Comparison of ENCODE assay signal across 14 cellular contexts in genomic region chr12:26116829-26117228, GRCh38. TPM values are rescaled to one million over a fixed set of nuclear protein-coding genes. Genes with fewer than 3 reads are reported as not detected.
DNase-seq lines count a peak whose midpoint lies in the region; ATAC-seq, FAIRE-seq and TF ChIP-seq lines count a peak whose summit lies in the region.
"Had no signal": no experiment of that assay in that cellular context is flagged by ENCODE, and none has a peak within 500 bp of the region (broad histone marks: within the 10 kb centered on the region; RNA-seq: fewer than 3 reads in every experiment).

No MANE protein-coding gene starts in this region.

- TF ChIP-seq EP300 in K562 (IDR thresholded peaks at IDR 0.05; ENCODE audit: low read length): no peak

- H3K4me2 ChIP-seq in K562 (ENCODE audit: insufficient read depth, low read length): no peak overlapping the region

- H3K36me3 ChIP-seq in left ventricle myocardium inferior (no peaks in the 10 kb centered on the region), K562 (ENCODE audit: control insufficient read depth, insufficient read depth, low read length) (no peaks in the 10 kb centered on the region), vagina (no peaks in the 10 kb centered on the region)

- TF ChIP-seq POLR2A in K562 (conservative IDR thresholded peaks at IDR 0.05) (no peak), vagina (IDR thresholded peaks at IDR 0.05) (no peak)

- H2AFZ ChIP-seq in K562 (ENCODE audit: low read depth, low read length): peak overlapping the region; percentile 40; the same call in 1 of the 2 replicates

- BruUV-seq in K562 (replicated peaks; lab: Mats Ljungman, UMichigan): no TSS peak

- no peaks in the 10 kb centered on the region for H3K9me1 ChIP-seq in K562 (ENCODE audit: control insufficient read depth, insufficient read depth, low read length)

- POLR2A ChIA-PET in K562 (lab: Yijun Ruan, JAX): no interaction called here

- DNase-seq in left ventricle myocardium inferior: no peak
- DNase-seq in Right ventricle myocardium superior: no peak
- DNase-seq in K562 (ENCODE audit: extremely low read depth in 1 of 4, low spot score in 3 of 4): peak; percentile 17 to 41 (median 30)
- DNase-seq in midbrain (lab: John Stamatoyannopoulos, UW): peak; percentile 23
- DNase-seq in vagina (ENCODE audit: extremely low spot score in 2 of 2): no peak
- no peak for DNase-seq in stimulated activated CD4-positive, alpha-beta T cell treated with anti-CD3 and anti-CD28 coated beads, Interleukin-4, amount 100 ng/mL, for 4 hours
- DNase-seq in NCI-H1092 treated with DMSO at 0.1 percent for 48 hours (lab: John Stamatoyannopoulos, UW): no peak
- DNase-seq: activated CD8-positive, alpha-beta T cell treated with anti-CD3 and anti-CD28 coated beads, Interleukin-2, amount 10 ng/mL, durations not matched to agents 7 days and 5 days; activated effector memory CD4-positive, alpha-beta T cell treated with anti-CD3 and anti-CD28 coated beads, Interleukin-2, amount 50 U/mL, for 16 hours; COR-L47; kidney; stimulated activated CD4-positive, alpha-beta T cell treated with anti-CD3 and anti-CD28 coated beads, Interleukin-2, amount 100 ng/mL, for 48 hours had no signal

- TF ChIP-seq RAD21 in K562 (CRISPR knock-in tag; conservative IDR thresholded peaks at IDR 0.05 in 1 of 2, IDR thresholded peaks at IDR 0.05 in 1 of 2): no peak

- peak; percentile 66 for FAIRE-seq in K562 (lab: Jason Lieb, UNC)
- FAIRE-seq: GM18507, kidney had no signal

- TF ChIP-seq CTCF in left ventricle myocardium inferior (IDR thresholded peaks at IDR 0.05; ENCODE audit: borderline replicate concordance) (no peak), K562 (IDR thresholded peaks at IDR 0.05 in 2 of 3, conservative IDR thresholded peaks at IDR 0.05 in 1 of 3; ENCODE audit: insufficient read depth in 2 of 3, low read depth in 1 of 3, low read length in 3 of 3) (no peak), vagina (IDR thresholded peaks at IDR 0.05) (no peak)

- no peaks in the 10 kb centered on the region for H3K27me3 ChIP-seq in left ventricle myocardium inferior (ENCODE audit: low read depth)
- H3K27me3 ChIP-seq in K562 (ENCODE audit: control insufficient read depth in 2 of 2, insufficient read depth in 2 of 2, low read length in 2 of 2): peaks cover 6% of the 10 kb centered on the region in 2 experiments; a peak in 4 of 5 replicates
- H3K27me3 ChIP-seq in vagina: no peaks in the 10 kb centered on the region

- H3K79me2 ChIP-seq in K562 (ENCODE audit: control insufficient read depth, insufficient read depth, low read length): no peaks in the 10 kb centered on the region

- intact Hi-C loops in left ventricle myocardium inferior (cut with micrococcal nuclease) (no loop called here), Right ventricle myocardium superior (cut with DNase I) (no loop called here), K562 (cut with micrococcal nuclease) (no loop called here), vagina (cut with DNase I) (no loop called here)

- H3K27ac ChIP-seq in left ventricle myocardium inferior (replicated peaks) (peak overlapping the region; percentile 94), K562 (ENCODE audit: extremely low read depth, low read depth, low read length) (no peak overlapping the region), vagina (peak overlapping the region; percentile 90)

- ATAC-seq in Right ventricle myocardium superior (ENCODE audit: poor library complexity) (no peak), K562 (peak; percentile 32; the same call in 2 of the 3 replicates), GM21447 (IDR thresholded peaks at IDR 0.05; ENCODE audit: unreplicated experiment) (no peak)
- ATAC-seq: activated CD8-positive, alpha-beta T cell treated with anti-CD3 and anti-CD28 coated beads, Interleukin-2, amount 10 ng/mL, durations not matched to agents 7 days and 5 days had no signal

- in situ Hi-C loops in K562 (cut with MboI): no loop called here

- H3K4me1 ChIP-seq in left ventricle myocardium inferior (peaks cover 71% of the 10 kb centered on the region), K562 (replicated peaks in 1 of 2; ENCODE audit: control insufficient read depth in 2 of 2, insufficient read depth in 2 of 2, low read length in 2 of 2) (peaks cover 11 to 20% of the 10 kb centered on the region in 2 experiments; a peak in 4 of 5 replicates), vagina (peaks cover 38% of the 10 kb centered on the region)

- WGBS in K562 (ENCODE audit: insufficient coverage, low coverage, missing lambda C conversion rate): 17% methylated on average over 2 of the region's 2 CpGs

- H3K9ac ChIP-seq in K562 (ENCODE audit: insufficient read depth in 1 of 2, low read depth in 2 of 2, low read length in 2 of 2): no peak overlapping the region

- H3K9me3 ChIP-seq in left ventricle myocardium inferior (replicated peaks) (no peaks in the 10 kb centered on the region), K562 (replicated peaks; ENCODE audit: control insufficient read depth, insufficient read depth, low read depth, low read length) (no peaks in the 10 kb centered on the region), vagina (no peaks in the 10 kb centered on the region)

- CTCF ChIA-PET in K562 (lab: Yijun Ruan, JAX; ENCODE audit: low intra/inter-chr PET ratio): interaction anchor here (1.2 kb wide), 1 partner anchor 14 kb away, joined by 3 read pairs; no protein-coding TSS in a partner anchor

- H3K4me3 ChIP-seq in left ventricle myocardium inferior: no peak overlapping the region
- no peak overlapping the region for H3K4me3 ChIP-seq in K562
- H3K4me3 ChIP-seq in vagina: no peak overlapping the region

- no peaks in the 10 kb centered on the region for H4K20me1 ChIP-seq in K562 (replicated peaks; ENCODE audit: control insufficient read depth, insufficient read depth, low read length)

TF ChIP-seq in K562, 482 proteins besides CTCF, POLR2A, EP300 and RAD21:
- TF ChIP-seq ZNF316 (IDR thresholded peaks at IDR 0.05) (peak; percentile 98), ZNF436 (CRISPR knock-in tag; IDR thresholded peaks at IDR 0.05) (no peak), STAT5A (IDR thresholded peaks at IDR 0.05; ENCODE audit: borderline replicate concordance, low read length) (no peak), MAFF (IDR thresholded peaks at IDR 0.05; ENCODE audit: low read length) (peak; percentile 84), SRSF9 (IDR thresholded peaks at IDR 0.05; ENCODE audit: borderline replicate concordance, low read depth, low read length) (no peak), TRIM28 (IDR thresholded peaks at IDR 0.05) (no peak), CBFB (CRISPR knock-in tag; IDR thresholded peaks at IDR 0.05) (no peak), FOSL1 (tag; conservative IDR thresholded peaks at IDR 0.05) (no peak), NRF1 (conservative IDR thresholded peaks at IDR 0.05 in 1 of 2, IDR thresholded peaks at IDR 0.05 in 1 of 2) (no peak), MTF1 (CRISPR knock-in tag; IDR thresholded peaks at IDR 0.05; ENCODE audit: borderline replicate concordance) (no peak), MAFG (tag; conservative IDR thresholded peaks at IDR 0.05) (peak; percentile 92), THRA (IDR thresholded peaks at IDR 0.05) (no peak), RBM25 (IDR thresholded peaks at IDR 0.05; ENCODE audit: low read depth, low read length, severe bottlenecking) (no peak), C11orf30 (IDR thresholded peaks at IDR 0.05; ENCODE audit: low read depth) (peak; percentile 94), TBL1XR1 (IDR thresholded peaks at IDR 0.05; ENCODE audit: low read length in 2 of 2) (no peak), NFE2 (IDR thresholded peaks at IDR 0.05; ENCODE audit: low read depth) (peak; percentile 74), MAFK (IDR thresholded peaks at IDR 0.05; ENCODE audit: low read length) (peak; percentile 80), BACH1 (tag; IDR thresholded peaks at IDR 0.05) (peak; percentile 66; the same call in 1 of the 2 replicates)
TF ChIP-seq in K562: peak in this region for 7.

RNA-seq across cellular contexts. Expression of gene BHLHE41, which starts 8.0 kb away (rescaled TPM):
- total RNA-seq in left ventricle myocardium inferior: 33.4 TPM
- 39.1 TPM for total RNA-seq in Right ventricle myocardium superior
- total RNA-seq in K562 (2011; cell fraction: chromatin; rRNA removed; ENCODE audit: low replicate concordance): not detected in 2 replicates
- not detected in 2 replicates for total RNA-seq in K562 (2011; cell fraction: nucleolus; rRNA removed)
- not detected in 2 replicates for total RNA-seq in K562 (2011; cell fraction: nucleoplasm; rRNA removed)
- not detected in 2 replicates for total RNA-seq in K562 (2014; rRNA removed)
- not detected in 2 replicates for total RNA-seq in K562 (2014; rRNA removed; fragmentation: Illumina TruSeq; extraction: Trizol)
- not detected in 2 replicates for total RNA-seq in K562 (2015; rRNA removed; fragmentation: Illumina TruSeq; extraction: Trizol)
- 0.45 TPM in 1 of 2 replicates, not detected in the other for total RNA-seq in K562 (2021)
- not detected in 2 replicates for polyA plus RNA-seq in K562 (2011; rRNA removed)
- polyA plus RNA-seq in K562 (2011; cell fraction: cytosol; rRNA removed): not detected in 2 replicates
- not detected in 2 replicates for polyA plus RNA-seq in K562 (2011; cell fraction: nucleus; rRNA removed)
- 0.03 TPM in 1 of 2 replicates, not detected in the other for polyA plus RNA-seq in K562 (2012)
- not detected in 2 replicates for polyA plus RNA-seq in K562 (2014; fragmentation: Illumina TruSeq; extraction: Trizol)
- polyA plus RNA-seq in K562 (2014; fragmentation: Nextera tagmentation; extraction: Ambion mirVana): not detected
- polyA plus RNA-seq in K562 (2014; rRNA removed): not detected in 2 replicates
- polyA minus RNA-seq in K562 (2011; rRNA and poly(A)+ RNA removed): not detected in 2 replicates
- not detected in 2 replicates for polyA minus RNA-seq in K562 (2011; cell fraction: cytosol; rRNA and poly(A)+ RNA removed)
- not detected in 2 replicates for polyA minus RNA-seq in K562 (2011; cell fraction: nucleus; rRNA and poly(A)+ RNA removed)
- 2.9 TPM for total RNA-seq in vagina
- total RNA-seq: activated CD8-positive, alpha-beta T cell treated with anti-CD3 and anti-CD28 coated beads, Interleukin-2, amount 10 ng/mL, durations not matched to agents 7 days and 5 days had no signal

Comparison
In these comparisons a context has a peak if more than half of its experiments do, and no peak if none do; other contexts are left out.
1. DNase-seq: peak in K562 (4 of 4) and midbrain (single experiment); none in left ventricle myocardium inferior (single experiment), Right ventricle myocardium superior (single experiment), vagina (0 of 2), stimulated activated CD4-positive, alpha-beta T cell treated with anti-CD3 and anti-CD28 coated beads, Interleukin-4, amount 100 ng/mL, for 4 hours (0 of 2) and NCI-H1092 treated with DMSO at 0.1 percent for 48 hours (single experiment).